ENCODE assay signal across 9 cellular contexts in the genomic region with DNA sequence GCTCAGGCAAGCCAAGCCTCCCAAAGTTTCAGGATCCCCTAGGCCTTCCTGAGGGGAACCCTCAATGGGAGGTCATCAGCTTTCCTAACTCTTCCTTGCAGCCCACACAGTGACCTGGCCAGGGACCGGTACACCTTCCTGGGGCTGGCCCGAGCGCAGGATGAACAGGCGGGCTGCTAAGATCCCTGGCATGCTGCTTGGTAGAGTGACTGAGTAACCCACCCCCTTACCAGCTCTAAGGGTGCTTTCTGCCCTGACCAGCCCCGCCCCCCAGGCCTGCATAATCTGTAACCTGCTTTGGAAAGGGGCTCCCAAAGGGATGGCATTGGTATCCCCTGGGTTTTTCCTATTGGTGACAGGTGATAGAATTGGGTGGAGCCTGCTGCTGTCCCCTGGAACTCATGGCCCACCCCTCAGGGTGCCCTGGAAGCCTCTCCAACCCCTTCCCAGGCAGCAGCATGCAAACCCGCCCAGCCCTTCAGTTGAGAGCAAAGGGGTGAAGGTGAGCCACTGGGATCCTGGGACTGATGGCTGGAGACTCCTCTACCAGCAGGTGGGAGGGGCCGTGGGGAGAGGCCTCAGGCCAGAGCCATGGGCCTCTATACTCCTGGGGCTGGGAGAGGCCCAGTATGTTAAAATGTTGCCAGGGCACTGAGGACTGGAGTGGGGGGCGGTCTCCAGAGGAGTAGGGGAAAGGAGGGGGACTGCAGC. TPM values are rescaled to one million over a fixed set of nuclear protein-coding genes. Genes with fewer than 3 reads are reported as not detected.
DNase-seq lines count a peak whose midpoint lies in the region; ATAC-seq and TF ChIP-seq lines count a peak whose summit lies in the region.
"Had no signal": no experiment of that assay in that cellular context is flagged by ENCODE, and none has a peak within 500 bp of the region (broad histone marks: within the 10 kb centered on the region; RNA-seq: fewer than 3 reads in every experiment).

No MANE protein-coding gene starts in this region.

- H3K9me3 ChIP-seq in esophagus muscularis mucosa (no peaks in the 10 kb centered on the region), uterus (no peaks in the 10 kb centered on the region)

- intact Hi-C loops in esophagus muscularis mucosa (cut with DNase I), result no loop called here
- intact Hi-C loops in uterus (cut with DNase I; ENCODE audit: low total_unique reads), result no loop called here

- TF ChIP-seq POLR2A in esophagus muscularis mucosa (IDR thresholded peaks at IDR 0.05; ENCODE audit: low read depth), result no peak
- TF ChIP-seq POLR2A in uterus (IDR thresholded peaks at IDR 0.05), result no peak
- TF ChIP-seq POLR2A in GM18505 (IDR thresholded peaks at IDR 0.05; ENCODE audit: borderline replicate concordance, extremely low read depth, insufficient read depth, insufficient read length), result no peak

- H3K4me1 ChIP-seq in esophagus muscularis mucosa (peaks cover 22 to 31% (median 23%) of the 10 kb centered on the region in 4 donors), uterus (peaks cover 0 to 11% of the 10 kb centered on the region in 2 donors)

- H3K9me3 Mint-ChIP-seq in activated T-cell treated with anti-CD3 and anti-CD28 coated beads, Interleukin-2, amount 50 U/mL, for 72 hours, result no peaks in the 10 kb centered on the region
- no peaks in the 10 kb centered on the region for H3K9me3 Mint-ChIP-seq in nephron

- H3K4me3 ChIP-seq in esophagus muscularis mucosa (peak overlapping the region; percentile 54 to 62 (median 56)), uterus (peak overlapping the region in 1 of 2 donors; percentile 34)

- H3K36me3 Mint-ChIP-seq in activated T-cell treated with anti-CD3 and anti-CD28 coated beads, Interleukin-2, amount 50 U/mL, for 72 hours (ENCODE audit: insufficient read depth in 2 of 2), result no peaks in the 10 kb centered on the region
- H3K36me3 Mint-ChIP-seq in nephron (ENCODE audit: low read depth), result no peaks in the 10 kb centered on the region
- H3K36me3 Mint-ChIP-seq: activated CD8-positive, alpha-beta memory T cell treated with anti-CD3 and anti-CD28 coated beads, Interleukin-2, amount 10 ng/mL, durations not matched to agents 7 days and 5 days had no signal

- H3K27me3 Mint-ChIP-seq in activated T-cell treated with anti-CD3 and anti-CD28 coated beads, Interleukin-2, amount 50 U/mL, for 72 hours (ENCODE audit: low read depth), result peaks cover 22% of the 10 kb centered on the region
- H3K27me3 Mint-ChIP-seq in nephron (ENCODE audit: low read depth), result peaks cover 13% of the 10 kb centered on the region

- WGBS in esophagus muscularis mucosa, result 94% methylated on average over 6 of the region's 8 CpGs

- H3K27ac ChIP-seq in esophagus muscularis mucosa (replicated peaks in 1 of 4) (peak overlapping the region; percentile 88 to 91 (median 90)), uterus (peak overlapping the region; percentile 81 to 89)

- H3K4me3 Mint-ChIP-seq in activated T-cell treated with anti-CD3 and anti-CD28 coated beads, Interleukin-2, amount 50 U/mL, for 72 hours, result peak overlapping the region; percentile 38 to 47
- H3K4me3 Mint-ChIP-seq in nephron, result peak overlapping the region; percentile 27 to 66 (median 41)
- H3K4me3 Mint-ChIP-seq: activated CD8-positive, alpha-beta memory T cell treated with anti-CD3 and anti-CD28 coated beads, Interleukin-2, amount 10 ng/mL, durations not matched to agents 7 days and 5 days had no signal

- no peak for DNase-seq in activated T-cell treated with anti-CD3 and anti-CD28 coated beads, Interleukin-2, amount 50 U/mL, for 72 hours
- DNase-seq in activated T-cell treated with anti-CD3 and anti-CD28 coated beads for 4 hours (no peak), esophagus muscularis mucosa (ENCODE audit: extremely low spot score) (no peak), uterus (no peak)
- no peak for DNase-seq in stimulated activated CD4-positive, alpha-beta T cell treated with anti-CD3 and anti-CD28 coated beads, Interleukin-2, amount 100 ng/mL, for 48 hours
- DNase-seq: activated CD8-positive, alpha-beta memory T cell treated with anti-CD3 and anti-CD28 coated beads, Interleukin-2, amount 10 ng/mL, durations not matched to agents 7 days and 5 days had no signal

- ATAC-seq in activated T-cell treated with anti-CD3 and anti-CD28 coated beads, Interleukin-2, amount 50 U/mL, for 72 hours (replicated peaks in 1 of 2), result no peak
- no peak for ATAC-seq in HG02885 (IDR thresholded peaks at IDR 0.05; ENCODE audit: poor library complexity, unreplicated experiment)
- no peak for ATAC-seq in GM18505 (IDR thresholded peaks at IDR 0.05; ENCODE audit: unreplicated experiment)

- H3K27me3 ChIP-seq in esophagus muscularis mucosa (no peaks in the 10 kb centered on the region), uterus (no peaks in the 10 kb centered on the region)

- no peaks in the 10 kb centered on the region for H3K4me1 Mint-ChIP-seq in activated T-cell treated with anti-CD3 and anti-CD28 coated beads, Interleukin-2, amount 50 U/mL, for 72 hours (ENCODE audit: low read depth)
- peaks cover 18% of the 10 kb centered on the region for H3K4me1 Mint-ChIP-seq in nephron

- no peak for TF ChIP-seq EP300 in esophagus muscularis mucosa (IDR thresholded peaks at IDR 0.05)

- H3K27ac Mint-ChIP-seq in activated T-cell treated with anti-CD3 and anti-CD28 coated beads, Interleukin-2, amount 50 U/mL, for 72 hours, result no peak overlapping the region
- H3K27ac Mint-ChIP-seq in nephron, result no peak overlapping the region
- H3K27ac Mint-ChIP-seq: activated CD8-positive, alpha-beta memory T cell treated with anti-CD3 and anti-CD28 coated beads, Interleukin-2, amount 10 ng/mL, durations not matched to agents 7 days and 5 days had no signal

- TF ChIP-seq CTCF in esophagus muscularis mucosa (IDR thresholded peaks at IDR 0.05) (no peak), nephron (IDR thresholded peaks at IDR 0.05; ENCODE audit: unreplicated experiment in 3 of 3) (no peak), uterus (IDR thresholded peaks at IDR 0.05) (no peak)

- no peaks in the 10 kb centered on the region for H3K36me3 ChIP-seq in esophagus muscularis mucosa
- no peaks in the 10 kb centered on the region for H3K36me3 ChIP-seq in uterus

RNA-seq across cellular contexts. Expression of gene KIF7, which starts 11.0 kb away (rescaled TPM):
- 1 to 10 TPM; 1.4 to 1.8 TPM for total RNA-seq in activated T-cell treated with anti-CD3 and anti-CD28 coated beads, Interleukin-2, amount 50 U/mL, for 72 hours
- total RNA-seq in esophagus muscularis mucosa, result 10 to 100 TPM; 10.8 to 23.6 (median 18.9) TPM
- total RNA-seq in uterus, result 10 to 100 TPM in 2 of 4 donors, 1 to 10 TPM in 2; 2.0 to 17.3 (median 11.3) TPM

RNA-seq across cellular contexts. Expression of gene PLIN1, which starts 12.9 kb away (rescaled TPM):
- total RNA-seq in activated T-cell treated with anti-CD3 and anti-CD28 coated beads, Interleukin-2, amount 50 U/mL, for 72 hours, result 1 to 10 TPM in 1 of 2 donors, under 1 TPM in 1; 0.88 to 1.3 TPM
- total RNA-seq in esophagus muscularis mucosa (1 to 10 TPM in 3 of 4 donors, under 1 TPM in 1; 0.99 to 5.8 (median 2.8) TPM), uterus (1 to 10 TPM in 1 of 4 donors, under 1 TPM in 2, not detected in 1; 0.26 to 1.3 (median 0.48) TPM)

RNA-seq across cellular contexts. Expression of gene PEX11A, which starts 24.3 kb away (rescaled TPM):
- total RNA-seq in activated T-cell treated with anti-CD3 and anti-CD28 coated beads, Interleukin-2, amount 50 U/mL, for 72 hours, result 1 to 10 TPM; 4.0 to 7.3 TPM
- total RNA-seq in esophagus muscularis mucosa (10 to 100 TPM; 10.8 to 20.2 (median 15.4) TPM), uterus (10 to 100 TPM in 2 of 4 donors, 1 to 10 TPM in 2; 1.5 to 16.2 (median 8.7) TPM)

RNA-seq across cellular contexts. Expression of gene WDR93, which starts 24.3 kb away (rescaled TPM):
- total RNA-seq in activated T-cell treated with anti-CD3 and anti-CD28 coated beads, Interleukin-2, amount 50 U/mL, for 72 hours, result under 1 TPM in 1 of 2 donors, not detected in 1; 0.19 TPM
- under 1 TPM in 3 of 4 donors, not detected in 1; 0.13 to 0.42 (median 0.17) TPM for total RNA-seq in esophagus muscularis mucosa
- 1 to 10 TPM in 1 of 4 donors, not detected in 3; 1.5 TPM for total RNA-seq in uterus
- total RNA-seq: activated CD8-positive, alpha-beta memory T cell treated with anti-CD3 and anti-CD28 coated beads, Interleukin-2, amount 10 ng/mL, durations not matched to agents 7 days and 5 days had no signal
